ENCODE assay signal across 15 cellular contexts in genomic region chr11:17218403-17218802, GRCh38. TPM values are rescaled to one million over a fixed set of nuclear protein-coding genes. Genes with fewer than 3 reads are reported as not detected.
DNase-seq lines count a peak whose midpoint lies in the region; ATAC-seq and TF ChIP-seq lines count a peak whose summit lies in the region.
"Had no signal": no experiment of that assay in that cellular context is flagged by ENCODE, and none has a peak within 500 bp of the region (broad histone marks: within the 10 kb centered on the region; RNA-seq: fewer than 3 reads in every experiment).

No MANE protein-coding gene starts in this region.

- H3K27ac ChIP-seq in GM23248 (no peak overlapping the region), PC-3 (ENCODE audit: low read length) (no peak overlapping the region), foreskin keratinocyte (no peak overlapping the region)

- no peak overlapping the region for H3K9ac ChIP-seq in GM23248
- H3K9ac ChIP-seq in PC-3 (ENCODE audit: low read length): no peak overlapping the region

- H3K27me3 ChIP-seq in GM23248 (replicated peaks; ENCODE audit: insufficient read depth): no peaks in the 10 kb centered on the region
- no peaks in the 10 kb centered on the region for H3K27me3 ChIP-seq in PC-3 (ENCODE audit: low read length)
- H3K27me3 ChIP-seq in foreskin keratinocyte: no peaks in the 10 kb centered on the region

- H3K9me2 ChIP-seq in GM23248 (ENCODE audit: insufficient read depth) (no peaks in the 10 kb centered on the region), PC-3 (replicated peaks; ENCODE audit: low read length) (no peaks in the 10 kb centered on the region)

- in situ Hi-C loops in GM23248 (cut with MboI): no loop called here

- H3K9me3 ChIP-seq in GM23248 (ENCODE audit: low read depth) (no peaks in the 10 kb centered on the region), PC-3 (ENCODE audit: low read length) (no peaks in the 10 kb centered on the region)
- H3K9me3 ChIP-seq: HAP-1 had no signal

- BruUV-seq in PC-3 (replicated peaks; lab: Mats Ljungman, UMichigan): no TSS peak

- H3K4me3 ChIP-seq in GM23248: no peak overlapping the region
- H3K4me3 ChIP-seq in PC-3 (ENCODE audit: low read length): no peak overlapping the region
- H3K4me3 ChIP-seq: HAP-1 had no signal

- peaks cover 13% of the 10 kb centered on the region for H3F3A ChIP-seq in GM23248 (ENCODE audit: insufficient read depth)
- H3F3A ChIP-seq in PC-3 (ENCODE audit: low read length, unreplicated experiment): no peaks in the 10 kb centered on the region

- H3K4me1 ChIP-seq in GM23248 (ENCODE audit: insufficient read depth): no peaks in the 10 kb centered on the region
- peaks cover 7% of the 10 kb centered on the region; the same call in 1 of the 2 replicates for H3K4me1 ChIP-seq in PC-3 (ENCODE audit: insufficient read depth, low read length)
- H3K4me1 ChIP-seq in foreskin keratinocyte: no peaks in the 10 kb centered on the region
- H3K4me1 ChIP-seq: HAP-1 had no signal

- H3K79me2 ChIP-seq in GM23248 (ENCODE audit: insufficient read depth) (no peaks in the 10 kb centered on the region), PC-3 (ENCODE audit: low read length) (no peaks in the 10 kb centered on the region)

- H2AFZ ChIP-seq in GM23248 (no peak overlapping the region), PC-3 (ENCODE audit: low read length) (no peak overlapping the region)

- peak; percentile 55; the same call in 1 of the 2 replicates for ATAC-seq in PC-3
- ATAC-seq in foreskin keratinocyte: peak; percentile 68
- no peak for ATAC-seq in HG02798 (IDR thresholded peaks at IDR 0.05; ENCODE audit: poor library complexity, unreplicated experiment)

- no peaks in the 10 kb centered on the region for H3K36me3 ChIP-seq in GM23248 (ENCODE audit: low read depth)
- H3K36me3 ChIP-seq in PC-3 (ENCODE audit: low read depth, low read length): no peaks in the 10 kb centered on the region
- H3K36me3 ChIP-seq: HAP-1 had no signal

- H3K4me2 ChIP-seq in GM23248 (ENCODE audit: unreplicated experiment) (no peak overlapping the region), PC-3 (ENCODE audit: low read length) (no peak overlapping the region)

- CTCF ChIA-PET in PC-3 (lab: Charles Lee): no interaction called here

- DNase-seq in GM23248 (peak; percentile 19), PC-3 (peak; percentile 34), foreskin keratinocyte (no peak), HuH-7 (ENCODE audit: low spot score) (no peak)
- DNase-seq in activated CD4-positive, alpha-beta T cell treated with anti-CD3 and anti-CD28 coated beads for 4 hours: no peak
- DNase-seq: C1 segment of cervical spinal cord; Calu3; CD4-positive, alpha-beta memory T cell; COR-L47; DMS53; DMS79 treated with DMSO at 0.1 percent for 48 hours; GOT3; HFFc6 had no signal

- intact Hi-C loops in PC-3 (cut with micrococcal nuclease): no loop called here

- POLR2A ChIA-PET in PC-3 (lab: Charles Lee; ENCODE audit: unreplicated experiment): interaction anchor here (0.6 kb wide), 1 partner anchor 9 kb away, joined by 27 read pairs; no protein-coding TSS in a partner anchor

- no peak for TF ChIP-seq CTCF in PC-3 (conservative IDR thresholded peaks at IDR 0.05; ENCODE audit: low read depth, low read length)
- no peak for TF ChIP-seq CTCF in foreskin keratinocyte (conservative IDR thresholded peaks at IDR 0.05)

- H4K20me1 ChIP-seq in GM23248 (ENCODE audit: insufficient read depth) (no peaks in the 10 kb centered on the region), PC-3 (ENCODE audit: low read length) (no peaks in the 10 kb centered on the region)

RNA-seq across cellular contexts. Expression of gene PIK3C2A, which starts 10.6 kb away (rescaled TPM):
- total RNA-seq in GM23248 (2014; rRNA removed; shearing (Covaris generic)): 25.7 and 31.8 TPM in 2 replicates
- polyA plus RNA-seq in GM23248 (2016; fragmentation: Nextera tagmentation; extraction: Ambion mirVana): 14.2 and 14.5 TPM in 2 replicates
- 30.1 and 35.0 TPM in 2 replicates for total RNA-seq in PC-3 (2014; rRNA removed)
- 51.4 and 62.0 TPM in 2 replicates for total RNA-seq in foreskin keratinocyte
- polyA plus RNA-seq in foreskin keratinocyte: 4.3 and 6.4 TPM in 2 replicates

RNA-seq across cellular contexts. Expression of gene NUCB2, which starts 58.1 kb away (rescaled TPM):
- total RNA-seq in GM23248 (2014; rRNA removed; shearing (Covaris generic)): 71.5 and 95.0 TPM in 2 replicates
- polyA plus RNA-seq in GM23248 (2016; fragmentation: Nextera tagmentation; extraction: Ambion mirVana) (232 and 246 TPM in 2 replicates), foreskin keratinocyte (41.9 and 50.8 TPM in 2 replicates)
- total RNA-seq in PC-3 (2014; rRNA removed) (23.4 and 27.6 TPM in 2 replicates), foreskin keratinocyte (53.1 and 60.3 TPM in 2 replicates)

Comparison
In these comparisons a context has a peak if more than half of its experiments do, and no peak if none do; other contexts are left out.
1. DNase-seq: peak in GM23248 (single experiment) and PC-3 (single experiment); none in foreskin keratinocyte (0 of 2), HuH-7 (single experiment) and activated CD4-positive, alpha-beta T cell treated with anti-CD3 and anti-CD28 coated beads for 4 hours (0 of 2).